ENCODE assay signal across 21 cellular contexts in genomic region chr17:9144502-9145233, GRCh38.
"Had no signal": no experiment of that assay in that cellular context is flagged by ENCODE, and none has a peak within 500 bp of the region (broad histone marks: within the 10 kb centered on the region; RNA-seq: fewer than 3 reads in every experiment).

No MANE protein-coding gene starts in this region.

- H3K4me3 Mint-ChIP-seq: activated B cell treated with CpG ODN at 0.5 μM for 24 hours; activated CD4-positive, alpha-beta memory T cell treated with anti-CD3 and anti-CD28 coated beads, Interleukin-2, amount 10 ng/mL, durations not matched to agents 7 days and 5 days; activated CD8-positive, alpha-beta memory T cell treated with anti-CD3 and anti-CD28 coated beads, Interleukin-2, amount 10 ng/mL, durations not matched to agents 7 days and 5 days; activated naive CD8-positive, alpha-beta T cell treated with anti-CD3 and anti-CD28 coated beads for 36 hours; activated T-helper 17 cell treated with anti-CD3 and anti-CD28 coated beads, Interleukin-2, amount 50 U/mL, for 72 hours; brain; memory B cell; naive thymus-derived CD8-positive, alpha-beta T cell; stimulated activated naive CD8-positive, alpha-beta T cell treated with anti-CD3 and anti-CD28 coated beads, Interleukin-15, amount 100 ng/mL, for 72 hours; T-helper 2 cell treated with Interferon-gamma antibody and Interleukin-4, amounts not matched to agents 5 μg/mL and 100 μg/mL, for 36 hours had no signal

- H3K36me3 Mint-ChIP-seq: activated CD8-positive, alpha-beta memory T cell treated with anti-CD3 and anti-CD28 coated beads, Interleukin-2, amount 10 ng/mL, durations not matched to agents 7 days and 5 days; activated naive CD8-positive, alpha-beta T cell treated with anti-CD3 and anti-CD28 coated beads for 36 hours; brain; memory B cell; naive thymus-derived CD8-positive, alpha-beta T cell had no signal

- DNase-seq: activated B cell treated with CpG ODN at 0.5 μM for 24 hours; activated CD4-positive, alpha-beta memory T cell treated with anti-CD3 and anti-CD28 coated beads, Interleukin-2, amount 10 ng/mL, durations not matched to agents 7 days and 5 days; activated CD4-positive, alpha-beta T cell treated with anti-CD3 and anti-CD28 coated beads for 48 hours; activated CD8-positive, alpha-beta memory T cell treated with anti-CD3 and anti-CD28 coated beads, Interleukin-2, amount 10 ng/mL, durations not matched to agents 7 days and 5 days; activated naive CD4-positive, alpha-beta T cell; activated naive CD8-positive, alpha-beta T cell treated with anti-CD3 and anti-CD28 coated beads for 36 hours; amygdala; caudate nucleus; heart left ventricle; kidney glomerular epithelial cell; naive thymus-derived CD8-positive, alpha-beta T cell; stimulated activated CD4-positive, alpha-beta T cell treated with anti-CD3 and anti-CD28 coated beads, Interleukin-12 subunit alpha, Interleukin-12 subunit beta, amount 100 ng/mL, for 4 hours; stimulated activated CD4-positive, alpha-beta T cell treated with anti-CD3 and anti-CD28 coated beads, Interleukin-2, amount 100 ng/mL, for 24 hours; stimulated activated naive CD8-positive, alpha-beta T cell treated with anti-CD3 and anti-CD28 coated beads, Interleukin-15, amount 100 ng/mL, for 72 hours; upper lobe of right lung had no signal

- H3K9me3 ChIP-seq: gastroesophageal sphincter, heart left ventricle, neutrophil, upper lobe of right lung had no signal

- ATAC-seq: activated CD8-positive, alpha-beta memory T cell treated with anti-CD3 and anti-CD28 coated beads, Interleukin-2, amount 10 ng/mL, durations not matched to agents 7 days and 5 days; activated T-helper 17 cell treated with anti-CD3 and anti-CD28 coated beads, Interleukin-2, amount 50 U/mL, for 72 hours; gastroesophageal sphincter; heart left ventricle; naive thymus-derived CD8-positive, alpha-beta T cell; stimulated activated naive CD8-positive, alpha-beta T cell treated with anti-CD3 and anti-CD28 coated beads, Interleukin-15, amount 100 ng/mL, for 72 hours; upper lobe of right lung had no signal

- H3K27ac Mint-ChIP-seq: activated B cell treated with CpG ODN at 0.5 μM for 24 hours; activated CD4-positive, alpha-beta memory T cell treated with anti-CD3 and anti-CD28 coated beads, Interleukin-2, amount 10 ng/mL, durations not matched to agents 7 days and 5 days; activated CD8-positive, alpha-beta memory T cell treated with anti-CD3 and anti-CD28 coated beads, Interleukin-2, amount 10 ng/mL, durations not matched to agents 7 days and 5 days; activated naive CD8-positive, alpha-beta T cell treated with anti-CD3 and anti-CD28 coated beads for 36 hours; activated T-helper 17 cell treated with anti-CD3 and anti-CD28 coated beads, Interleukin-2, amount 50 U/mL, for 72 hours; brain; memory B cell; naive thymus-derived CD8-positive, alpha-beta T cell; stimulated activated naive CD8-positive, alpha-beta T cell treated with anti-CD3 and anti-CD28 coated beads, Interleukin-15, amount 100 ng/mL, for 72 hours; T-helper 2 cell treated with Interferon-gamma antibody and Interleukin-4, amounts not matched to agents 5 μg/mL and 100 μg/mL, for 36 hours had no signal

- H3K4me1 Mint-ChIP-seq: activated B cell treated with CpG ODN at 0.5 μM for 24 hours; activated CD4-positive, alpha-beta memory T cell treated with anti-CD3 and anti-CD28 coated beads, Interleukin-2, amount 10 ng/mL, durations not matched to agents 7 days and 5 days; activated CD8-positive, alpha-beta memory T cell treated with anti-CD3 and anti-CD28 coated beads, Interleukin-2, amount 10 ng/mL, durations not matched to agents 7 days and 5 days; activated naive CD8-positive, alpha-beta T cell treated with anti-CD3 and anti-CD28 coated beads for 36 hours; activated T-helper 17 cell treated with anti-CD3 and anti-CD28 coated beads, Interleukin-2, amount 50 U/mL, for 72 hours; memory B cell; stimulated activated naive CD8-positive, alpha-beta T cell treated with anti-CD3 and anti-CD28 coated beads, Interleukin-15, amount 100 ng/mL, for 72 hours had no signal

- H3K27me3 ChIP-seq: gastroesophageal sphincter, heart left ventricle had no signal

- H3K4me1 ChIP-seq: upper lobe of right lung had no signal

- H3K27me3 Mint-ChIP-seq: activated T-helper 17 cell treated with anti-CD3 and anti-CD28 coated beads, Interleukin-2, amount 50 U/mL, for 72 hours; brain; memory B cell had no signal

- H3K27ac ChIP-seq: gastroesophageal sphincter, heart left ventricle, neutrophil, upper lobe of right lung had no signal

- H3K9me3 Mint-ChIP-seq: activated B cell treated with CpG ODN at 0.5 μM for 24 hours; activated CD4-positive, alpha-beta memory T cell treated with anti-CD3 and anti-CD28 coated beads, Interleukin-2, amount 10 ng/mL, durations not matched to agents 7 days and 5 days; activated naive CD8-positive, alpha-beta T cell treated with anti-CD3 and anti-CD28 coated beads for 36 hours; activated T-helper 17 cell treated with anti-CD3 and anti-CD28 coated beads, Interleukin-2, amount 50 U/mL, for 72 hours; brain; memory B cell; naive thymus-derived CD8-positive, alpha-beta T cell; stimulated activated naive CD8-positive, alpha-beta T cell treated with anti-CD3 and anti-CD28 coated beads, Interleukin-15, amount 100 ng/mL, for 72 hours; T-helper 2 cell treated with Interferon-gamma antibody and Interleukin-4, amounts not matched to agents 5 μg/mL and 100 μg/mL, for 36 hours had no signal

- H3K4me3 ChIP-seq: gastroesophageal sphincter, heart left ventricle, upper lobe of right lung had no signal

- H3K36me3 ChIP-seq: gastroesophageal sphincter, heart left ventricle, neutrophil, upper lobe of right lung had no signal
